Comparison of ENCODE assay signal across 8 cellular contexts in genomic region chr6:136290406-136291010, GRCh38. TPM values are rescaled to one million over a fixed set of nuclear protein-coding genes. Genes with fewer than 3 reads are reported as not detected.
DNase-seq lines count a peak whose midpoint lies in the region; ATAC-seq and TF ChIP-seq lines count a peak whose summit lies in the region.

No MANE protein-coding gene starts in this region.

- peak overlapping the region; percentile 99 to 100 (median 100) for H3K27ac Mint-ChIP-seq in CD8-positive, alpha-beta memory T cell

- DNase-seq in CD8-positive, alpha-beta memory T cell, result peak; percentile 77 to 96 (median 91)
- DNase-seq in activated effector memory CD4-positive, alpha-beta T cell treated with anti-CD3 and anti-CD28 coated beads, Interleukin-2, amount 50 U/mL, for 16 hours, result peak; percentile 91
- DNase-seq in foreskin fibroblast (peak; percentile 91 to 93), substantia nigra (lab: John Stamatoyannopoulos, UW) (peak in 31 of 49 donors; percentile 21 to 86 (median 59))

- CTCF ChIA-PET in CD8-positive, alpha-beta memory T cell (lab: Charles Lee), result interaction anchor here (0.9 to 3.9 kb wide), 8 partner anchors 18 to 792 kb away, joined by 3 to 21 read pairs (median 5); partner anchors contain the start of genes MAP3K5 and MTFR2

- TF ChIP-seq CTCF in foreskin fibroblast (IDR thresholded peaks at IDR 0.05; ENCODE audit: low read depth, low read length) (no peak), neutrophil (IDR thresholded peaks at IDR 0.05) (no peak)

- peak; percentile 54 for TF ChIP-seq POLR2A in Raji (IDR thresholded peaks at IDR 0.05; ENCODE audit: insufficient read depth, low read depth, low read length)

- H3K4me3 Mint-ChIP-seq in CD8-positive, alpha-beta memory T cell, result peak overlapping the region; percentile 94 to 98 (median 98)

- peaks cover 51% of the 10 kb centered on the region for H3K4me1 ChIP-seq in CD8-positive, alpha-beta memory T cell (ENCODE audit: insufficient read depth, low read length)
- H3K4me1 ChIP-seq in neutrophil (ENCODE audit: control insufficient read depth in 1 of 2, insufficient read depth in 1 of 2, low read depth in 1 of 2, low read length in 1 of 2), result peaks cover 41 to 44% of the 10 kb centered on the region in 2 experiments

- H3K36me3 ChIP-seq in CD8-positive, alpha-beta memory T cell (ENCODE audit: insufficient read depth, low read length), result no peaks in the 10 kb centered on the region
- H3K36me3 ChIP-seq in KOPT-K1 (ENCODE audit: insufficient read depth, low read length) (0 out of 2 replicates have a peak, but pooled peaks cover 12% of the 10 kb centered on the region), neutrophil (no peaks in the 10 kb centered on the region)

- ATAC-seq in GM21528 (IDR thresholded peaks at IDR 0.05; ENCODE audit: low FRiP score, unreplicated experiment), result peak; percentile 38

- H3K27ac ChIP-seq in CD8-positive, alpha-beta memory T cell (ENCODE audit: low read depth, low read length), result peak overlapping the region; percentile 100
- H3K27ac ChIP-seq in KOPT-K1 (ENCODE audit: low read depth, low read length, poor library complexity, severe bottlenecking) (peak overlapping the region; percentile 99), neutrophil (peak overlapping the region; percentile 99), substantia nigra (ENCODE audit: low read depth, low read length, poor library complexity, severe bottlenecking) (peak overlapping the region; percentile 97)

- peaks cover 46 to 64% (median 51%) of the 10 kb centered on the region in 3 donors for H3K4me1 Mint-ChIP-seq in CD8-positive, alpha-beta memory T cell

- peaks cover 0 to 32% (median 2%) of the 10 kb centered on the region in 3 donors for H3K36me3 Mint-ChIP-seq in CD8-positive, alpha-beta memory T cell

- peak overlapping the region; percentile 97 for H3K4me3 ChIP-seq in CD8-positive, alpha-beta memory T cell (ENCODE audit: low read length)
- H3K4me3 ChIP-seq in foreskin fibroblast (ENCODE audit: low read depth in 1 of 2, low read length in 2 of 2) (peak overlapping the region; percentile 97), neutrophil (ENCODE audit: low read depth in 1 of 2, low read length in 1 of 2) (peak overlapping the region; percentile 100)

- no peaks in the 10 kb centered on the region for H3K9me3 ChIP-seq in CD8-positive, alpha-beta memory T cell (ENCODE audit: low read length)
- H3K9me3 ChIP-seq in KOPT-K1 (ENCODE audit: insufficient read depth, low read length, poor library complexity, severe bottlenecking) (no peaks in the 10 kb centered on the region), neutrophil (no peaks in the 10 kb centered on the region)

- H3K9me3 Mint-ChIP-seq in CD8-positive, alpha-beta memory T cell, result peaks cover 0 to 7% (median 3%) of the 10 kb centered on the region in 5 donors

- no peaks in the 10 kb centered on the region for H3K27me3 ChIP-seq in CD8-positive, alpha-beta memory T cell (ENCODE audit: insufficient read depth, low read length, poor library complexity, severe bottlenecking)
- no peaks in the 10 kb centered on the region for H3K27me3 ChIP-seq in neutrophil

- H3K27me3 Mint-ChIP-seq in CD8-positive, alpha-beta memory T cell, result peaks cover 0 to 19% of the 10 kb centered on the region in 2 donors

- POLR2A ChIA-PET in CD8-positive, alpha-beta memory T cell (lab: Charles Lee), result interaction anchor here (0.5 to 6.0 kb wide), 13 partner anchors 11 to 1236 kb away, joined by 3 to 74 read pairs (median 5); partner anchors contain the start of genes AHI1, HBS1L, MAP3K5 and MTFR2

RNA-seq across cellular contexts. Expression of gene BCLAF1, which starts 0.9 kb away (rescaled TPM):
- total RNA-seq in CD8-positive, alpha-beta memory T cell, result 100 to 1,000 TPM; 247 to 269 TPM
- 130 TPM for polyA plus RNA-seq in CD8-positive, alpha-beta memory T cell

RNA-seq across cellular contexts. Expression of gene MTFR2, which starts 40.4 kb away (rescaled TPM):
- total RNA-seq in CD8-positive, alpha-beta memory T cell, result 10 to 100 TPM; 18.8 to 21.7 TPM
- polyA plus RNA-seq in CD8-positive, alpha-beta memory T cell, result 0.69 TPM

Comparison
In these comparisons a context has a peak if more than half of its experiments do, and no peak if none do; other contexts are left out.
1. Peak in every context shown above with its lines: DNase-seq, ATAC-seq, H3K4me3 ChIP-seq and H3K27ac ChIP-seq.